Comparison of ENCODE assay signal across 2 cellular contexts in the genomic region with DNA sequence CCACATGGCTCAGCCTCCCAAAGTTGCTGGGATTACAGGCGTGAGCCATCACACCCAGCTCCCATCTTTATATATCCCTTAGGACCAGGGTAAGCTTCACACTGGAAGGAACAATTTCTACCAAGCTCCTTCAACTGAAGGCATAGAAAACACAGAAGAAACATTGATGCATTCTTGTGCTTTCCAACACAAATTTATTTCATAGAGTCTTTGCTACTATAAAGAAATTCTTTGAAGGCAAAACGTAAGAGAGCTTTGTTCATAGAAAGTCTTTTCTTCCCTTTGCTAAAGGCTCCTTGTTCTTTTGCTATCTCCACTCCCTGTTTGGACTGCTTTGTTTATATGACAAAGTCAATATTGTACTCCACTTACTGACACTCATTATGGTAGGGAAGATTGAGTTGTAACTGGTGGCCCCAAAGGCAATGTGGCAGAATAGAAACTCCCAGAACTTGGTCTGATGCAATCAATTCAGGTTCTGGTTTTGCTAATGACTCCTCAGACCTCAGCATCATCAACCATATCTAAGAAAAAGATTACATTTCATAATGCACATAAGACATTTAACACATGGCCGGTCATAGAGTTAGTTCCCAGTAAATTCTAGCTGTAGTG.
TF ChIP-seq lines count a peak whose summit lies in the region.

No MANE protein-coding gene starts in this region.

TF ChIP-seq in GM23338, 12 proteins besides CTCF, POLR2A, EP300 and RAD21:
- TF ChIP-seq EZH2 (IDR thresholded peaks at IDR 0.05; ENCODE audit: low read depth, unreplicated experiment) (no peak), NANOG (IDR thresholded peaks at IDR 0.05; ENCODE audit: borderline replicate concordance) (no peak), STAT1 (IDR thresholded peaks at IDR 0.05; ENCODE audit: unreplicated experiment) (no peak), ZNF114 (CRISPR knock-in tag; IDR thresholded peaks at IDR 0.05) (no peak), ZNF331 (CRISPR knock-in tag; IDR thresholded peaks at IDR 0.05; ENCODE audit: low read depth) (no peak), JUNB (IDR thresholded peaks at IDR 0.05; ENCODE audit: unreplicated experiment) (no peak), CREB1 (CRISPR knock-in tag; IDR thresholded peaks at IDR 0.05; ENCODE audit: low read depth) (no peak), POLR2AphosphoS5 (IDR thresholded peaks at IDR 0.05; ENCODE audit: low read depth) (no peak)
- TF ChIP-seq, protein P1, sequence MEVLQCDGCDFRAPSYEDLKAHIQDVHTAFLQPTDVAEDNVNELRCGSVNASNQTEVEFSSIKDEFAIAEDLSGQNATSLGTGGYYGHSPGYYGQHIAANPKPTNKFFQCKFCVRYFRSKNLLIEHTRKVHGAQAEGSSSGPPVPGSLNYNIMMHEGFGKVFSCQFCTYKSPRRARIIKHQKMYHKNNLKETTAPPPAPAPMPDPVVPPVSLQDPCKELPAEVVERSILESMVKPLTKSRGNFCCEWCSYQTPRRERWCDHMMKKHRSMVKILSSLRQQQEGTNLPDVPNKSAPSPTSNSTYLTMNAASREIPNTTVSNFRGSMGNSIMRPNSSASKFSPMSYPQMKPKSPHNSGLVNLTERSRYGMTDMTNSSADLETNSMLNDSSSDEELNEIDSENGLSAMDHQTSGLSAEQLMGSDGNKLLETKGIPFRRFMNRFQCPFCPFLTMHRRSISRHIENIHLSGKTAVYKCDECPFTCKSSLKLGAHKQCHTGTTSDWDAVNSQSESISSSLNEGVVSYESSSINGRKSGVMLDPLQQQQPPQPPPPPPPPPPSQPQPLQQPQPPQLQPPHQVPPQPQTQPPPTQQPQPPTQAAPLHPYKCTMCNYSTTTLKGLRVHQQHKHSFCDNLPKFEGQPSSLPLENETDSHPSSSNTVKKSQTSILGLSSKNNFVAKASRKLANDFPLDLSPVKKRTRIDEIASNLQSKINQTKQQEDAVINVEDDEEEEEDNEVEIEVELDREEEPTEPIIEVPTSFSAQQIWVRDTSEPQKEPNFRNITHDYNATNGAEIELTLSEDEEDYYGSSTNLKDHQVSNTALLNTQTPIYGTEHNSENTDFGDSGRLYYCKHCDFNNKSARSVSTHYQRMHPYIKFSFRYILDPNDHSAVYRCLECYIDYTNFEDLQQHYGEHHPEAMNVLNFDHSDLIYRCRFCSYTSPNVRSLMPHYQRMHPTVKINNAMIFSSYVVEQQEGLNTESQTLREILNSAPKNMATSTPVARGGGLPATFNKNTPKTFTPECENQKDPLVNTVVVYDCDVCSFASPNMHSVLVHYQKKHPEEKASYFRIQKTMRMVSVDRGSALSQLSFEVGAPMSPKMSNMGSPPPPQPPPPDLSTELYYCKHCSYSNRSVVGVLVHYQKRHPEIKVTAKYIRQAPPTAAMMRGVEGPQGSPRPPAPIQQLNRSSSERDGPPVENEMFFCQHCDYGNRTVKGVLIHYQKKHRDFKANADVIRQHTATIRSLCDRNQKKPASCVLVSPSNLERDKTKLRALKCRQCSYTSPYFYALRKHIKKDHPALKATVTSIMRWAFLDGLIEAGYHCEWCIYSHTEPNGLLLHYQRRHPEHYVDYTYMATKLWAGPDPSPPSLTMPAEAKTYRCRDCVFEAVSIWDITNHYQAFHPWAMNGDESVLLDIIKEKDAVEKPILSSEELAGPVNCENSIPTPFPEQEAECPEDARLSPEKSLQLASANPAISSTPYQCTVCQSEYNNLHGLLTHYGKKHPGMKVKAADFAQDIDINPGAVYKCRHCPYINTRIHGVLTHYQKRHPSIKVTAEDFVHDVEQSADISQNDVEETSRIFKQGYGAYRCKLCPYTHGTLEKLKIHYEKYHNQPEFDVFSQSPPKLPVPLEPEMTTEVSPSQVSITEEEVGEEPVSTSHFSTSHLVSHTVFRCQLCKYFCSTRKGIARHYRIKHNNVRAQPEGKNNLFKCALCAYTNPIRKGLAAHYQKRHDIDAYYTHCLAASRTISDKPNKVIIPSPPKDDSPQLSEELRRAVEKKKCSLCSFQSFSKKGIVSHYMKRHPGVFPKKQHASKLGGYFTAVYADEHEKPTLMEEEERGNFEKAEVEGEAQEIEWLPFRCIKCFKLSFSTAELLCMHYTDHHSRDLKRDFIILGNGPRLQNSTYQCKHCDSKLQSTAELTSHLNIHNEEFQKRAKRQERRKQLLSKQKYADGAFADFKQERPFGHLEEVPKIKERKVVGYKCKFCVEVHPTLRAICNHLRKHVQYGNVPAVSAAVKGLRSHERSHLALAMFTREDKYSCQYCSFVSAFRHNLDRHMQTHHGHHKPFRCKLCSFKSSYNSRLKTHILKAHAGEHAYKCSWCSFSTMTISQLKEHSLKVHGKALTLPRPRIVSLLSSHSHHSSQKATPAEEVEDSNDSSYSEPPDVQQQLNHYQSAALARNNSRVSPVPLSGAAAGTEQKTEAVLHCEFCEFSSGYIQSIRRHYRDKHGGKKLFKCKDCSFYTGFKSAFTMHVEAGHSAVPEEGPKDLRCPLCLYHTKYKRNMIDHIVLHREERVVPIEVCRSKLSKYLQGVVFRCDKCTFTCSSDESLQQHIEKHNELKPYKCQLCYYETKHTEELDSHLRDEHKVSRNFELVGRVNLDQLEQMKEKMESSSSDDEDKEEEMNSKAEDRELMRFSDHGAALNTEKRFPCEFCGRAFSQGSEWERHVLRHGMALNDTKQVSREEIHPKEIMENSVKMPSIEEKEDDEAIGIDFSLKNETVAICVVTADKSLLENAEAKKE (CRISPR knock-in tag; IDR thresholded peaks at IDR 0.05): no peak

TF ChIP-seq in GM12878, 131 proteins besides CTCF, POLR2A, EP300 and RAD21:
- no peak for TF ChIP-seq RCOR1 (conservative IDR thresholded peaks at IDR 0.05; ENCODE audit: low read depth, low read length)
TF ChIP-seq in GM12878: peak in this region for 0.
